9 cellular contexts compared by ENCODE assay signal in genomic region chr17:50918071-50918932, GRCh38. TPM values are rescaled to one million over a fixed set of nuclear protein-coding genes. Genes with fewer than 3 reads are reported as not detected.
DNase-seq lines count a peak whose midpoint lies in the region; ATAC-seq and TF ChIP-seq lines count a peak whose summit lies in the region.
"Had no signal": no experiment of that assay in that cellular context is flagged by ENCODE, and none has a peak within 500 bp of the region (broad histone marks: within the 10 kb centered on the region; RNA-seq: fewer than 3 reads in every experiment).

No MANE protein-coding gene starts in this region.

- H3K9me3 Mint-ChIP-seq in activated CD4-positive, alpha-beta T cell treated with anti-CD3 and anti-CD28 coated beads, Interleukin-2, amount 10 ng/mL, durations not matched to agents 24 days and 14 days = no peaks in the 10 kb centered on the region
- peaks cover 5% of the 10 kb centered on the region for H3K9me3 Mint-ChIP-seq in activated naive CD8-positive, alpha-beta T cell treated with anti-CD3 and anti-CD28 coated beads, Interleukin-2, amount 50 U/mL, for 24 hours

- no peaks in the 10 kb centered on the region for H3K27me3 Mint-ChIP-seq in activated CD4-positive, alpha-beta T cell treated with anti-CD3 and anti-CD28 coated beads, Interleukin-2, amount 10 ng/mL, durations not matched to agents 24 days and 14 days
- no peaks in the 10 kb centered on the region for H3K27me3 Mint-ChIP-seq in activated naive CD8-positive, alpha-beta T cell treated with anti-CD3 and anti-CD28 coated beads, Interleukin-2, amount 50 U/mL, for 24 hours

- TF ChIP-seq CTCF in lower lobe of right lung (IDR thresholded peaks at IDR 0.05) (no peak), SK-N-SH (IDR thresholded peaks at IDR 0.05) (no peak)

- WGBS in SK-N-SH (ENCODE audit: low lambda C conversion rate) = 85% methylated on average over 13 of the region's 21 CpGs

- H3K36me3 ChIP-seq in lower lobe of right lung (no peaks in the 10 kb centered on the region), SK-N-SH (replicated peaks in 1 of 2; ENCODE audit: control insufficient read depth in 1 of 2, insufficient read depth in 2 of 2, low read length in 1 of 2) (no peaks in the 10 kb centered on the region)

- H3K9ac ChIP-seq in SK-N-SH = no peak overlapping the region

- H3K4me1 Mint-ChIP-seq in activated CD4-positive, alpha-beta T cell treated with anti-CD3 and anti-CD28 coated beads, Interleukin-2, amount 10 ng/mL, durations not matched to agents 24 days and 14 days = peaks cover 37% of the 10 kb centered on the region
- H3K4me1 Mint-ChIP-seq in activated naive CD8-positive, alpha-beta T cell treated with anti-CD3 and anti-CD28 coated beads, Interleukin-2, amount 50 U/mL, for 24 hours = peaks cover 66% of the 10 kb centered on the region

- H3K79me2 ChIP-seq in SK-N-SH (ENCODE audit: insufficient read depth) = no peaks in the 10 kb centered on the region

- no peaks in the 10 kb centered on the region for H3K9me3 ChIP-seq in lower lobe of right lung
- H3K9me3 ChIP-seq in SK-N-SH = no peaks in the 10 kb centered on the region

- TF ChIP-seq RAD21 in SK-N-SH (IDR thresholded peaks at IDR 0.05; ENCODE audit: low read length) = no peak

- peak overlapping the region; percentile 58 for H3K27ac Mint-ChIP-seq in activated CD4-positive, alpha-beta T cell treated with anti-CD3 and anti-CD28 coated beads, Interleukin-2, amount 10 ng/mL, durations not matched to agents 24 days and 14 days
- H3K27ac Mint-ChIP-seq in activated naive CD8-positive, alpha-beta T cell treated with anti-CD3 and anti-CD28 coated beads, Interleukin-2, amount 50 U/mL, for 24 hours = peak overlapping the region; percentile 81

- no peak for DNase-seq in activated CD4-positive, alpha-beta T cell treated with anti-CD3 and anti-CD28 coated beads, Interleukin-2, amount 10 ng/mL, durations not matched to agents 24 days and 14 days
- no peak for DNase-seq in activated CD4-positive, alpha-beta T cell treated with anti-CD3 and anti-CD28 coated beads, Interleukin-2, amount 50 U/mL, for 1 hour
- no peak for DNase-seq in activated naive CD8-positive, alpha-beta T cell treated with anti-CD3 and anti-CD28 coated beads, Interleukin-2, amount 50 U/mL, for 24 hours
- no peak for DNase-seq in lower lobe of right lung
- DNase-seq in substantia nigra (lab: John Stamatoyannopoulos, UW) = peak in 29 of 49 donors; percentile 13 to 53 (median 35)
- DNase-seq in SK-N-SH = no peak
- DNase-seq in stimulated activated CD4-positive, alpha-beta T cell treated with anti-CD3 and anti-CD28 coated beads, Interleukin-1b, Interleukin-23, amount 100 ng/mL, for 48 hours = no peak
- no peak for DNase-seq in NCI-H2107 treated with DMSO at 0.1 percent for 48 hours (lab: John Stamatoyannopoulos, UW; ENCODE audit: unreplicated experiment)
- DNase-seq: foreskin keratinocyte had no signal

- no peak for TF ChIP-seq EP300 in SK-N-SH (IDR thresholded peaks at IDR 0.05; ENCODE audit: borderline replicate concordance in 1 of 2, low read depth in 1 of 2, low read length in 1 of 2)

- POLR2A ChIA-PET in SK-N-SH (lab: Yijun Ruan, JAX) = interaction anchor here (0.7 to 13.7 kb wide), 5 partner anchors 13 to 57 kb away, joined by 3 to 166 read pairs (median 9); partner anchors contain the start of gene TOB1

- H3K4me3 Mint-ChIP-seq in activated CD4-positive, alpha-beta T cell treated with anti-CD3 and anti-CD28 coated beads, Interleukin-2, amount 10 ng/mL, durations not matched to agents 24 days and 14 days = no peak overlapping the region
- no peak overlapping the region for H3K4me3 Mint-ChIP-seq in activated naive CD8-positive, alpha-beta T cell treated with anti-CD3 and anti-CD28 coated beads, Interleukin-2, amount 50 U/mL, for 24 hours

- ATAC-seq in activated naive CD8-positive, alpha-beta T cell treated with anti-CD3 and anti-CD28 coated beads, Interleukin-2, amount 50 U/mL, for 24 hours = no peak
- peak in 1 of 2 donors; percentile 5 for ATAC-seq in lower lobe of right lung
- ATAC-seq: foreskin keratinocyte had no signal

- H3K27ac ChIP-seq in lower lobe of right lung (peak overlapping the region; percentile 53), substantia nigra (ENCODE audit: low read depth, low read length, poor library complexity, severe bottlenecking) (peak overlapping the region; percentile 96), SK-N-SH (ENCODE audit: low read depth in 2 of 2, low read length in 1 of 2) (peak overlapping the region in 1 of 2 experiments; percentile 96; a peak in 2 of 4 replicates)
- H3K27ac ChIP-seq: foreskin keratinocyte had no signal

- peaks cover 3% of the 10 kb centered on the region for H3F3A ChIP-seq in SK-N-SH (replicated peaks; ENCODE audit: insufficient read depth)

- no peak overlapping the region for H3K4me2 ChIP-seq in SK-N-SH

- CTCF ChIA-PET in SK-N-SH (lab: Yijun Ruan, JAX) = interaction anchor here (0.8 to 6.7 kb wide), 7 partner anchors 13 to 76 kb away, joined by 3 to 34 read pairs (median 4); no protein-coding TSS in a partner anchor

- no peaks in the 10 kb centered on the region for H3K27me3 ChIP-seq in lower lobe of right lung (ENCODE audit: low read depth)
- H3K27me3 ChIP-seq in SK-N-SH (ENCODE audit: insufficient read depth) = no peaks in the 10 kb centered on the region
- H3K27me3 ChIP-seq: foreskin keratinocyte had no signal

- H3K4me3 ChIP-seq in lower lobe of right lung (no peak overlapping the region), SK-N-SH (ENCODE audit: low read depth in 2 of 2, low read length in 1 of 2) (no peak overlapping the region)

- H3K36me3 Mint-ChIP-seq in activated CD4-positive, alpha-beta T cell treated with anti-CD3 and anti-CD28 coated beads, Interleukin-2, amount 10 ng/mL, durations not matched to agents 24 days and 14 days (ENCODE audit: low read depth) = no peaks in the 10 kb centered on the region
- no peaks in the 10 kb centered on the region for H3K36me3 Mint-ChIP-seq in activated naive CD8-positive, alpha-beta T cell treated with anti-CD3 and anti-CD28 coated beads, Interleukin-2, amount 50 U/mL, for 24 hours (ENCODE audit: low read depth)

- no peaks in the 10 kb centered on the region for H3K9me2 ChIP-seq in SK-N-SH

- peaks cover 27% of the 10 kb centered on the region for H3K4me1 ChIP-seq in lower lobe of right lung
- H3K4me1 ChIP-seq in SK-N-SH (ENCODE audit: control insufficient read depth in 1 of 2, insufficient read depth in 2 of 2, low read depth in 1 of 2, low read length in 1 of 2) = peaks cover 28 to 34% of the 10 kb centered on the region in 2 experiments

- no peak overlapping the region for H2AFZ ChIP-seq in SK-N-SH (ENCODE audit: low read depth)

- intact Hi-C loops in activated CD4-positive, alpha-beta T cell treated with anti-CD3 and anti-CD28 coated beads, Interleukin-2, amount 10 ng/mL, durations not matched to agents 24 days and 14 days (cut with micrococcal nuclease) = loop anchor here (2.0 kb wide), 1 partner anchor 26 kb away; no protein-coding TSS in a partner anchor
- intact Hi-C loops in lower lobe of right lung (cut with DNase I) = no loop called here

- H4K20me1 ChIP-seq in SK-N-SH (ENCODE audit: insufficient read depth) = no peaks in the 10 kb centered on the region

TF ChIP-seq in SK-N-SH, 30 proteins besides CTCF, POLR2A, EP300 and RAD21:
- TF ChIP-seq RCOR1 (IDR thresholded peaks at IDR 0.05; ENCODE audit: low read length) (no peak), CHD2 (IDR thresholded peaks at IDR 0.05; ENCODE audit: low read length, partially characterized antibody) (no peak), TEAD4 (IDR thresholded peaks at IDR 0.05; ENCODE audit: borderline replicate concordance, insufficient read depth) (no peak), JUND (IDR thresholded peaks at IDR 0.05) (no peak), RFX5 (IDR thresholded peaks at IDR 0.05; ENCODE audit: low read length) (no peak), RXRA (IDR thresholded peaks at IDR 0.05; ENCODE audit: borderline replicate concordance, low read depth) (no peak), IRF3 (IDR thresholded peaks at IDR 0.05; ENCODE audit: low read depth, low read length) (no peak), FOXM1 (IDR thresholded peaks at IDR 0.05; ENCODE audit: low read depth) (no peak)
- TF ChIP-seq, protein P1, sequence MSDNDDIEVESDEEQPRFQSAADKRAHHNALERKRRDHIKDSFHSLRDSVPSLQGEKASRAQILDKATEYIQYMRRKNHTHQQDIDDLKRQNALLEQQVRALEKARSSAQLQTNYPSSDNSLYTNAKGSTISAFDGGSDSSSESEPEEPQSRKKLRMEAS (IDR thresholded peaks at IDR 0.05; ENCODE audit: low read depth) = no peak
- TF ChIP-seq, protein P2, sequence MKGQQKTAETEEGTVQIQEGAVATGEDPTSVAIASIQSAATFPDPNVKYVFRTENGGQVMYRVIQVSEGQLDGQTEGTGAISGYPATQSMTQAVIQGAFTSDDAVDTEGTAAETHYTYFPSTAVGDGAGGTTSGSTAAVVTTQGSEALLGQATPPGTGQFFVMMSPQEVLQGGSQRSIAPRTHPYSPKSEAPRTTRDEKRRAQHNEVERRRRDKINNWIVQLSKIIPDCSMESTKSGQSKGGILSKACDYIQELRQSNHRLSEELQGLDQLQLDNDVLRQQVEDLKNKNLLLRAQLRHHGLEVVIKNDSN (IDR thresholded peaks at IDR 0.05; ENCODE audit: borderline replicate concordance, low read depth) = no peak

RNA-seq across cellular contexts. Expression of gene TOB1, which starts 52.1 kb away (rescaled TPM):
- total RNA-seq in activated CD4-positive, alpha-beta T cell treated with anti-CD3 and anti-CD28 coated beads, Interleukin-2, amount 10 ng/mL, durations not matched to agents 24 days and 14 days = 29.0 and 30.1 TPM in 2 replicates
- total RNA-seq in lower lobe of right lung = 72.9 TPM
- polyA plus RNA-seq in SK-N-SH (2012; rRNA removed) = 19.3 and 21.8 TPM in 2 replicates
- polyA plus RNA-seq in SK-N-SH (2012; cell fraction: cytosol; rRNA removed) = 18.3 and 22.8 TPM in 2 replicates
- polyA plus RNA-seq in SK-N-SH (2012; cell fraction: nucleus; rRNA removed) = 14.2 and 22.7 TPM in 2 replicates

Comparison
In these comparisons a context has a peak if more than half of its experiments do, and no peak if none do; other contexts are left out.
1. DNase-seq: peak in substantia nigra (29 of 49); none in activated CD4-positive, alpha-beta T cell treated with anti-CD3 and anti-CD28 coated beads, Interleukin-2, amount 10 ng/mL, durations not matched to agents 24 days and 14 days (single experiment), activated CD4-positive, alpha-beta T cell treated with anti-CD3 and anti-CD28 coated beads, Interleukin-2, amount 50 U/mL, for 1 hour (single experiment), activated naive CD8-positive, alpha-beta T cell treated with anti-CD3 and anti-CD28 coated beads, Interleukin-2, amount 50 U/mL, for 24 hours (single experiment), lower lobe of right lung (single experiment), SK-N-SH (single experiment), stimulated activated CD4-positive, alpha-beta T cell treated with anti-CD3 and anti-CD28 coated beads, Interleukin-1b, Interleukin-23, amount 100 ng/mL, for 48 hours (single experiment) and NCI-H2107 treated with DMSO at 0.1 percent for 48 hours (single experiment).